Comparison of ENCODE assay signal across 8 cellular contexts in genomic region chr2:176491172-176491904, GRCh38.
DNase-seq lines count a peak whose midpoint lies in the region; ATAC-seq, FAIRE-seq and TF ChIP-seq lines count a peak whose summit lies in the region.

No MANE protein-coding gene starts in this region.

- peak overlapping the region in 1 of 3 donors; percentile 46 for H3K9ac ChIP-seq in skeletal muscle tissue (ENCODE audit: low read depth in 1 of 3, low read length in 3 of 3)

- 53 to 78% (median 61%) methylated on average over 9 of the region's 9 CpGs for WGBS in small intestine, 3 donors

- TF ChIP-seq CTCF in RWPE2 (IDR thresholded peaks at IDR 0.05; ENCODE audit: poor library complexity, severe bottlenecking) (no peak), foreskin fibroblast (IDR thresholded peaks at IDR 0.05; ENCODE audit: low read depth, low read length) (no peak)

- H3K27me3 ChIP-seq in RWPE2 (ENCODE audit: insufficient read depth, poor library complexity, severe bottlenecking), result no peaks in the 10 kb centered on the region
- peaks cover 0 to 6% (median 4%) of the 10 kb centered on the region in 3 donors for H3K27me3 ChIP-seq in skeletal muscle tissue (ENCODE audit: control insufficient read depth in 3 of 3, insufficient read depth in 3 of 3, low read length in 3 of 3)
- H3K27me3 ChIP-seq in small intestine (ENCODE audit: control insufficient read depth in 2 of 2, insufficient read depth in 2 of 2, low read length in 2 of 2), result peaks cover 0 to 6% of the 10 kb centered on the region in 2 donors

- H3K9me3 ChIP-seq in RWPE2 (ENCODE audit: severe bottlenecking) (no peaks in the 10 kb centered on the region), skeletal muscle tissue (ENCODE audit: control insufficient read depth in 3 of 3, low read length in 3 of 3) (no peaks in the 10 kb centered on the region), small intestine (ENCODE audit: control insufficient read depth, low read depth) (no peaks in the 10 kb centered on the region)

- DNase-seq in stimulated activated CD4-positive, alpha-beta T cell treated with anti-CD3 and anti-CD28 coated beads, Interleukin-1b, Interleukin-23, amount 100 ng/mL, for 48 hours, result peak; percentile 8
- no peak for DNase-seq in stimulated activated CD4-positive, alpha-beta T cell treated with anti-CD3 and anti-CD28 coated beads, Interleukin-12 subunit alpha, Interleukin-12 subunit beta, amount 100 ng/mL, for 4 hours
- DNase-seq in RWPE2 (ENCODE audit: low spot score) (peak; percentile 86), foreskin fibroblast (peak; percentile 98 to 99), small intestine (no peak), medulla oblongata (ENCODE audit: extremely low spot score) (no peak)

- FAIRE-seq in small intestine (lab: Jason Lieb, UNC), result no peak

- H3K4me3 ChIP-seq in RWPE2 (ENCODE audit: severe bottlenecking) (no peak overlapping the region), foreskin fibroblast (ENCODE audit: low read depth in 1 of 2, low read length in 2 of 2) (no peak overlapping the region), skeletal muscle tissue (ENCODE audit: low read length in 3 of 3) (no peak overlapping the region), small intestine (ENCODE audit: low read depth in 1 of 2, low read length in 2 of 2) (no peak overlapping the region)

- H3K27ac ChIP-seq in RWPE2 (ENCODE audit: poor library complexity, severe bottlenecking), result peak overlapping the region; percentile 64
- H3K27ac ChIP-seq in skeletal muscle tissue (ENCODE audit: low read depth, low read length), result peak overlapping the region; percentile 81
- H3K27ac ChIP-seq in small intestine (ENCODE audit: low read depth in 1 of 2, low read length in 1 of 2), result peak overlapping the region in 1 of 2 donors; percentile 92

- H3K36me3 ChIP-seq in RWPE2 (ENCODE audit: low read depth) (no peaks in the 10 kb centered on the region), skeletal muscle tissue (ENCODE audit: control insufficient read depth in 3 of 3, insufficient read depth in 3 of 3, low read length in 3 of 3) (no peaks in the 10 kb centered on the region), small intestine (ENCODE audit: control insufficient read depth in 2 of 2, insufficient read depth in 2 of 2, low read length in 2 of 2) (no peaks in the 10 kb centered on the region)

- ATAC-seq in HG03025 (IDR thresholded peaks at IDR 0.05; ENCODE audit: low FRiP score, unreplicated experiment) (peak; percentile 96), RWPE2 (ENCODE audit: low read depth) (peak; percentile 98)

- H3K4me1 ChIP-seq in RWPE2 (ENCODE audit: insufficient read depth, poor library complexity, severe bottlenecking), result peaks cover 12% of the 10 kb centered on the region
- H3K4me1 ChIP-seq in skeletal muscle tissue (ENCODE audit: control insufficient read depth in 3 of 3, insufficient read depth in 3 of 3, low read length in 3 of 3), result peaks cover 13 to 28% (median 17%) of the 10 kb centered on the region in 3 donors
- H3K4me1 ChIP-seq in small intestine (ENCODE audit: control insufficient read depth in 2 of 2, insufficient read depth in 1 of 2, low read depth in 1 of 2, low read length in 1 of 2), result no peaks in the 10 kb centered on the region

Comparison
In these comparisons a context has a peak if more than half of its experiments do, and no peak if none do; other contexts are left out.
1. DNase-seq: peak in stimulated activated CD4-positive, alpha-beta T cell treated with anti-CD3 and anti-CD28 coated beads, Interleukin-1b, Interleukin-23, amount 100 ng/mL, for 48 hours (single experiment), RWPE2 (single experiment) and foreskin fibroblast (2 of 2); none in stimulated activated CD4-positive, alpha-beta T cell treated with anti-CD3 and anti-CD28 coated beads, Interleukin-12 subunit alpha, Interleukin-12 subunit beta, amount 100 ng/mL, for 4 hours (single experiment), small intestine (single experiment) and medulla oblongata (single experiment).